In genomic region chr22:49310354-49310753, GRCh38 we compare ENCODE assay signal across 13 cellular contexts.
"Had no signal": no experiment of that assay in that cellular context is flagged by ENCODE, and none has a peak within 500 bp of the region (broad histone marks: within the 10 kb centered on the region; RNA-seq: fewer than 3 reads in every experiment).

No MANE protein-coding gene starts in this region.

- H3K27ac Mint-ChIP-seq: activated B cell treated with CpG ODN at 0.5 μM for 24 hours; activated CD4-positive, alpha-beta T cell treated with anti-CD3 and anti-CD28 coated beads, Interleukin-2, amount 10 ng/mL, durations not matched to agents 7 days and 5 days; activated T-helper 2 cell treated with anti-CD3 and anti-CD28 coated beads, Interferon-gamma antibody, Interleukin-2, Interleukin-4, amounts not matched to agents 10 μg/mL and 5 μg/mL and 100 μg/mL, durations not matched to agents 14 hours and 24 hours and 36 hours; stimulated activated naive CD8-positive, alpha-beta T cell treated with anti-CD3 and anti-CD28 coated beads, Interleukin-15, amount 100 ng/mL, for 72 hours had no signal

- H3K27ac ChIP-seq: cardiac muscle cell, foreskin keratinocyte, SJCRH30, thoracic aorta had no signal

- ATAC-seq: foreskin keratinocyte; stimulated activated naive CD8-positive, alpha-beta T cell treated with anti-CD3 and anti-CD28 coated beads, Interleukin-15, amount 100 ng/mL, for 72 hours had no signal

- H3K9me3 ChIP-seq: SJCRH30, thoracic aorta had no signal

- H3K27me3 ChIP-seq: cardiac muscle cell, foreskin keratinocyte had no signal

- H3K4me3 Mint-ChIP-seq: activated B cell treated with CpG ODN at 0.5 μM for 24 hours; activated CD4-positive, alpha-beta T cell treated with anti-CD3 and anti-CD28 coated beads, Interleukin-2, amount 10 ng/mL, durations not matched to agents 7 days and 5 days; stimulated activated naive CD8-positive, alpha-beta T cell treated with anti-CD3 and anti-CD28 coated beads, Interleukin-15, amount 100 ng/mL, for 72 hours had no signal

- H3K36me3 ChIP-seq: cardiac muscle cell, SJCRH30, thoracic aorta had no signal

- H3K4me1 Mint-ChIP-seq: activated B cell treated with CpG ODN at 0.5 μM for 24 hours; activated CD4-positive, alpha-beta T cell treated with anti-CD3 and anti-CD28 coated beads, Interleukin-2, amount 10 ng/mL, durations not matched to agents 7 days and 5 days had no signal

- H3K4me1 ChIP-seq: foreskin keratinocyte, SJCRH30 had no signal

- H3K4me3 ChIP-seq: cardiac muscle cell, lung, SJCRH30, thoracic aorta had no signal

- DNase-seq: activated B cell treated with CpG ODN at 0.5 μM for 24 hours; activated naive CD4-positive, alpha-beta T cell treated with anti-CD3 and anti-CD28 coated beads, Interleukin-2, amount 50 U/mL, for 16 hours; activated T-cell treated with anti-CD3 and anti-CD28 coated beads, Interleukin-2, amount 50 U/mL, for 1 hour; effector CD4-positive, alpha-beta T cell; foreskin keratinocyte; SJCRH30; stimulated activated naive CD8-positive, alpha-beta T cell treated with anti-CD3 and anti-CD28 coated beads, Interleukin-15, amount 100 ng/mL, for 72 hours; T-helper 2 cell had no signal

- H3K9me3 Mint-ChIP-seq: activated B cell treated with CpG ODN at 0.5 μM for 24 hours; activated CD4-positive, alpha-beta T cell treated with anti-CD3 and anti-CD28 coated beads, Interleukin-2, amount 10 ng/mL, durations not matched to agents 7 days and 5 days; activated T-helper 2 cell treated with anti-CD3 and anti-CD28 coated beads, Interferon-gamma antibody, Interleukin-2, Interleukin-4, amounts not matched to agents 10 μg/mL and 5 μg/mL and 100 μg/mL, durations not matched to agents 14 hours and 24 hours and 36 hours; stimulated activated naive CD8-positive, alpha-beta T cell treated with anti-CD3 and anti-CD28 coated beads, Interleukin-15, amount 100 ng/mL, for 72 hours had no signal
